Comparison of ENCODE assay signal across 9 cellular contexts in the genomic region with DNA sequence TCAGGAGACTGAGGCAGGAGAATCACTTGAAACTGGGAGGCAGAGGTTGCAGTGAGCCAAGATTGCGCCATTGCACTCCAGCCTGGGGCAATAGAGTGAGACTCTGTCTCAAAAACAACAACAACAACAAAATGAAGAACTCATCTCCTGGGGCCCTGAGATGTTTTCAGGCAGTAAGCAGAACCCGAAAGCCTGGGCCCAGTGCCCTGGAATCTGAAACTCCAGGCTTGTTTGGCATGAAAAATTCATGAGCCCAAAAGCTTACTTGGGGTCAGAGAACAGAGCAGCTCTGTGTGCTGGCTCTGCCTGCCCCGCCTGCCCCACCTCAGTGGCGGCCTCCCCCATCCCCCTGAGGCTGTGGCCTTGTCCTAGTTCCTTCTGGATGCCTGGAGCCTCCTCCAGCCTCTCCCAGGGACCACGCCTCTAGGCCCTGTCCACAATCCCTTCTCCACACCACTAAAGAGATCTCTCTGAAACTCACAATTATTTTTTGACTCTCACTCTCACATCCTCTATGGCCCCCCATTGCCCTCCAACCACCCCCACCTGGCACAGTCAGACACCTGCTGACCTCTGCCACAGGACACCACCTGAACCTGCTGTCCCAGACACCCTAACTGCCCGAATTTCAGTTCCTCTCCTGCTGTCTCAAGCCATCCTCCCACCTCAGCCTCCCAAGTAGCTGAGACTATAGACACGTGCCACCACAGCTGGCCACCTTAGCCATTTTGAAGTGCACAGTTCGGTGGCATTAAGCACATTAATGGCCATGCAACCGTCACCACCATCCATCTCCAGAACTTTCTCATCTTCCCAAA. TPM values are rescaled to one million over a fixed set of nuclear protein-coding genes. Genes with fewer than 3 reads are reported as not detected.
DNase-seq lines count a peak whose midpoint lies in the region; ATAC-seq and TF ChIP-seq lines count a peak whose summit lies in the region.
"Had no signal": no experiment of that assay in that cellular context is flagged by ENCODE, and none has a peak within 500 bp of the region (broad histone marks: within the 10 kb centered on the region; RNA-seq: fewer than 3 reads in every experiment).

No MANE protein-coding gene starts in this region.

- H3K9me3 Mint-ChIP-seq in HFFc6 (no peaks in the 10 kb centered on the region), brain (no peaks in the 10 kb centered on the region)
- H3K9me3 Mint-ChIP-seq: H9 had no signal

- no peak overlapping the region for H3K4me3 Mint-ChIP-seq in HFFc6
- peak overlapping the region in 1 of 5 experiments; percentile 15 for H3K4me3 Mint-ChIP-seq in brain
- H3K4me3 Mint-ChIP-seq: H9 had no signal

- TF ChIP-seq CTCF in HFFc6 (IDR thresholded peaks at IDR 0.05) (no peak), brain (conservative IDR thresholded peaks at IDR 0.05) (no peak)

- peaks cover 8% of the 10 kb centered on the region; the same call in 1 of the 2 replicates for H3K4me1 Mint-ChIP-seq in HFFc6 (ENCODE audit: low read depth)
- H3K4me1 Mint-ChIP-seq in brain: peaks cover 6% of the 10 kb centered on the region
- H3K4me1 Mint-ChIP-seq: H9 had no signal

- H3K27me3 Mint-ChIP-seq in HFFc6 (ENCODE audit: insufficient read depth): peaks cover 18% of the 10 kb centered on the region
- H3K27me3 Mint-ChIP-seq in brain: peaks cover 29% of the 10 kb centered on the region

- peak; percentile 74 for DNase-seq in Ammon's horn (ENCODE audit: low spot score)
- peak; percentile 16 for DNase-seq in HFFc6
- peak; percentile 59 for DNase-seq in midbrain (lab: John Stamatoyannopoulos, UW)
- DNase-seq in NOMO-1 treated with dmso at 0.1 percent for 144 hours (lab: John Stamatoyannopoulos, UW; ENCODE audit: unreplicated experiment): no peak
- no peak for DNase-seq in NCI-H69 (lab: John Stamatoyannopoulos, UW)
- DNase-seq in NCI-H2081 (lab: John Stamatoyannopoulos, UW): no peak
- DNase-seq: H9 had no signal

- H3K27ac Mint-ChIP-seq in HFFc6 (peak overlapping the region; percentile 4; the same call in 1 of the 2 replicates), brain (peak overlapping the region in 3 of 5 experiments; percentile 51 to 84 (median 54))

- no peak for ATAC-seq in GM21367 (IDR thresholded peaks at IDR 0.05; ENCODE audit: unreplicated experiment)

- H3K36me3 Mint-ChIP-seq in HFFc6 (ENCODE audit: low read depth) (no peaks in the 10 kb centered on the region), brain (no peaks in the 10 kb centered on the region)

RNA-seq across cellular contexts. Expression of gene AP1M2, which starts 6.9 kb away (rescaled TPM):
- 1 to 10 TPM in 1 of 6 experiments, under 1 TPM in 2, not detected in 3; 0.12 to 1.3 (median 0.59) TPM for total RNA-seq in HFFc6 (2021; fragmentation: NEBNext Ultra II Directional; extraction: Animal tissue kit (Norgen Biotek cat#: 25700))
- polyA plus RNA-seq in brain (ENCODE audit: insufficient read depth, low read depth, low replicate concordance): 60.8 TPM

RNA-seq across cellular contexts. Expression of gene CDKN2D, which starts 25.2 kb away (rescaled TPM):
- 10 to 100 TPM in 5 of 6 experiments, 1 to 10 TPM in 1; 8.0 to 14.7 (median 13.2) TPM for total RNA-seq in HFFc6 (2021; fragmentation: NEBNext Ultra II Directional; extraction: Animal tissue kit (Norgen Biotek cat#: 25700))
- polyA plus RNA-seq in brain (ENCODE audit: insufficient read depth, low read depth, low replicate concordance): 91.5 TPM

RNA-seq across cellular contexts. Expression of gene KRI1, which starts 28.2 kb away (rescaled TPM):
- 10 to 100 TPM; 12.8 to 20.2 (median 17.5) TPM for total RNA-seq in HFFc6 (2021; fragmentation: NEBNext Ultra II Directional; extraction: Animal tissue kit (Norgen Biotek cat#: 25700))
- 23.3 TPM for polyA plus RNA-seq in brain (ENCODE audit: insufficient read depth, low read depth, low replicate concordance)

RNA-seq across cellular contexts. Expression of gene SLC44A2, which starts 31.3 kb away (rescaled TPM):
- 100 to 1,000 TPM; 156 to 190 (median 166) TPM for total RNA-seq in HFFc6 (2021; fragmentation: NEBNext Ultra II Directional; extraction: Animal tissue kit (Norgen Biotek cat#: 25700))
- 143 TPM for polyA plus RNA-seq in brain (ENCODE audit: insufficient read depth, low read depth, low replicate concordance)

RNA-seq across cellular contexts. Expression of gene ATG4D, which starts 50.3 kb away (rescaled TPM):
- 10 to 100 TPM; 19.4 to 24.5 (median 22.5) TPM for total RNA-seq in HFFc6 (2021; fragmentation: NEBNext Ultra II Directional; extraction: Animal tissue kit (Norgen Biotek cat#: 25700))
- polyA plus RNA-seq in brain (ENCODE audit: insufficient read depth, low read depth, low replicate concordance): 55.7 TPM

Comparison
In these comparisons a context has a peak if more than half of its experiments do, and no peak if none do; other contexts are left out.
1. DNase-seq: peak in Ammon's horn (single experiment), HFFc6 (single experiment) and midbrain (single experiment); none in NOMO-1 treated with dmso at 0.1 percent for 144 hours (single experiment), NCI-H69 (single experiment) and NCI-H2081 (0 of 2).